20 cellular contexts compared by ENCODE assay signal in genomic region chr9:36345103-36345846, GRCh38. TPM values are rescaled to one million over a fixed set of nuclear protein-coding genes. Genes with fewer than 3 reads are reported as not detected.
DNase-seq lines count a peak whose midpoint lies in the region; ATAC-seq and TF ChIP-seq lines count a peak whose summit lies in the region.
"Had no signal": no experiment of that assay in that cellular context is flagged by ENCODE, and none has a peak within 500 bp of the region (broad histone marks: within the 10 kb centered on the region; RNA-seq: fewer than 3 reads in every experiment).

No MANE protein-coding gene starts in this region.

- H3K4me2 ChIP-seq in mesendoderm (ENCODE audit: low read length) (no peak overlapping the region), smooth muscle cell (no peak overlapping the region)

- H3K27me3 ChIP-seq in mesendoderm (ENCODE audit: insufficient read depth, low read length, poor library complexity) (no peaks in the 10 kb centered on the region), smooth muscle cell (ENCODE audit: low read depth) (no peaks in the 10 kb centered on the region)
- H3K27me3 ChIP-seq: suprapubic skin had no signal

- H3K27me3 Mint-ChIP-seq in Calu3 (ENCODE audit: unreplicated experiment): no peaks in the 10 kb centered on the region
- H3K27me3 Mint-ChIP-seq: activated CD4-positive, alpha-beta T cell treated with anti-CD3 and anti-CD28 coated beads, Interleukin-2, amount 10 ng/mL, durations not matched to agents 24 days and 14 days; CD8-positive, alpha-beta memory T cell had no signal

- H4K5ac ChIP-seq in mesendoderm (ENCODE audit: low read length): no peak overlapping the region

- H3K23ac ChIP-seq in mesendoderm (ENCODE audit: low read length): no peak overlapping the region

- no peaks in the 10 kb centered on the region for H3K4me1 Mint-ChIP-seq in Calu3 (ENCODE audit: low read depth, unreplicated experiment)
- H3K4me1 Mint-ChIP-seq: CD8-positive, alpha-beta memory T cell; nephron had no signal

- ATAC-seq in HG02763 (IDR thresholded peaks at IDR 0.05; ENCODE audit: unreplicated experiment): no peak

- CTCF ChIA-PET in Calu3 (lab: Charles Lee): no interaction called here

- TF ChIP-seq CTCF in C4-2B (conservative IDR thresholded peaks at IDR 0.05): peak; percentile 7; the same call in 1 of the 2 replicates
- TF ChIP-seq CTCF in Calu3 (IDR thresholded peaks at IDR 0.05; ENCODE audit: unreplicated experiment): no peak
- TF ChIP-seq CTCF in smooth muscle cell (IDR thresholded peaks at IDR 0.05; ENCODE audit: borderline replicate concordance, insufficient read depth, poor library complexity, severe bottlenecking): no peak

- WGBS in mesendoderm (ENCODE audit: extremely low coverage, insufficient coverage, low lambda C conversion rate): 100% methylated on average over 2 of the region's 6 CpGs
- 87% methylated on average over 6 of the region's 6 CpGs for WGBS in smooth muscle cell (ENCODE audit: low lambda C conversion rate)

- BruUV-seq in Calu3 (replicated peaks; lab: Mats Ljungman, UMichigan): no TSS peak

- H3K4ac ChIP-seq in mesendoderm (ENCODE audit: low read depth, low read length): no peak overlapping the region

- H3K36me3 ChIP-seq in mesendoderm (ENCODE audit: control insufficient read depth, insufficient read depth, low read length): peaks cover 4% of the 10 kb centered on the region
- H3K36me3 ChIP-seq in smooth muscle cell (ENCODE audit: low read depth): peaks cover 30% of the 10 kb centered on the region

- no peaks in the 10 kb centered on the region for H3K9me3 Mint-ChIP-seq in Calu3 (ENCODE audit: low read depth, unreplicated experiment)
- H3K9me3 Mint-ChIP-seq: activated CD4-positive, alpha-beta T cell treated with anti-CD3 and anti-CD28 coated beads, Interleukin-2, amount 10 ng/mL, durations not matched to agents 24 days and 14 days; CD8-positive, alpha-beta memory T cell; nephron had no signal

- H4K8ac ChIP-seq in mesendoderm (ENCODE audit: low read depth, low read length): no peak overlapping the region

- H3K9ac ChIP-seq in mesendoderm (ENCODE audit: low read length): no peak overlapping the region
- H3K9ac ChIP-seq in smooth muscle cell (ENCODE audit: low read depth): no peak overlapping the region

- no peak overlapping the region for H3K18ac ChIP-seq in mesendoderm (ENCODE audit: low read length)

- no peaks in the 10 kb centered on the region for H3K79me1 ChIP-seq in mesendoderm (ENCODE audit: low read length)

- no peak overlapping the region for H2BK120ac ChIP-seq in mesendoderm (ENCODE audit: low read depth, low read length)

- H2BK5ac ChIP-seq in mesendoderm (ENCODE audit: low read length): no peak overlapping the region

- H3K27ac ChIP-seq in C4-2B (no peak overlapping the region), mesendoderm (ENCODE audit: low read depth, low read length) (no peak overlapping the region), smooth muscle cell (ENCODE audit: low read depth) (no peak overlapping the region)
- H3K27ac ChIP-seq: suprapubic skin had no signal

- no peak overlapping the region for H3K56ac ChIP-seq in mesendoderm (ENCODE audit: low read length)

- no peak overlapping the region for H2AK5ac ChIP-seq in mesendoderm (ENCODE audit: low read length)

- H3K27ac Mint-ChIP-seq in Calu3 (ENCODE audit: unreplicated experiment): no peak overlapping the region
- H3K27ac Mint-ChIP-seq: activated CD4-positive, alpha-beta T cell treated with anti-CD3 and anti-CD28 coated beads, Interleukin-2, amount 10 ng/mL, durations not matched to agents 24 days and 14 days; nephron had no signal

- no peak overlapping the region for H3K4me3 Mint-ChIP-seq in Calu3 (ENCODE audit: low read depth, unreplicated experiment)
- H3K4me3 Mint-ChIP-seq: activated CD4-positive, alpha-beta T cell treated with anti-CD3 and anti-CD28 coated beads, Interleukin-2, amount 10 ng/mL, durations not matched to agents 24 days and 14 days; CD8-positive, alpha-beta memory T cell; nephron had no signal

- H3K4me3 ChIP-seq in mesendoderm (ENCODE audit: low read length) (no peak overlapping the region), smooth muscle cell (no peak overlapping the region)
- H3K4me3 ChIP-seq: suprapubic skin had no signal

- no peak overlapping the region for H2BK15ac ChIP-seq in mesendoderm (replicated peaks; ENCODE audit: low read depth)

- no peaks in the 10 kb centered on the region for H3F3A ChIP-seq in smooth muscle cell (ENCODE audit: low read depth)

- no peak overlapping the region for H2AFZ ChIP-seq in smooth muscle cell (ENCODE audit: low read depth)

- H3K9me3 ChIP-seq in smooth muscle cell (replicated peaks; ENCODE audit: low read depth): no peaks in the 10 kb centered on the region
- H3K9me3 ChIP-seq: suprapubic skin had no signal

- H3K36me3 Mint-ChIP-seq in Calu3 (ENCODE audit: insufficient read depth, unreplicated experiment): no peaks in the 10 kb centered on the region

- DNase-seq in NCI-H69 (lab: John Stamatoyannopoulos, UW): peak; percentile 20
- peak; percentile 42 to 51 for DNase-seq in dermis microvascular lymphatic vessel endothelial cell (ENCODE audit: low read depth in 2 of 2)
- DNase-seq in mesendoderm: peak; percentile 81
- no peak for DNase-seq in HT-29 (ENCODE audit: low spot score)
- no peak for DNase-seq in Calu3
- no peak for DNase-seq in smooth muscle cell (lab: John Stamatoyannopoulos, UW; ENCODE audit: unreplicated experiment)
- DNase-seq: activated CD4-positive, alpha-beta T cell treated with anti-CD3 and anti-CD28 coated beads, Interleukin-2, amount 10 ng/mL, durations not matched to agents 24 days and 14 days; activated CD8-positive, alpha-beta memory T cell treated with anti-CD3 and anti-CD28 coated beads, Interleukin-2, amount 50 U/mL, for 4 hours; activated naive CD4-positive, alpha-beta T cell; anterior cingulate cortex; CD8-positive, alpha-beta memory T cell; cerebellar nuclear complex; DMS79 treated with DMSO at 0.1 percent for 48 hours; NCI-H1092; NCI-H2029 treated with DMSO at 0.1 percent for 48 hours; SW 1271 had no signal

- H3K79me2 ChIP-seq in mesendoderm (ENCODE audit: control insufficient read depth, insufficient read depth, low read length): no peaks in the 10 kb centered on the region
- H3K79me2 ChIP-seq in smooth muscle cell (ENCODE audit: low read depth): no peaks in the 10 kb centered on the region

- H3K4me1 ChIP-seq in mesendoderm (ENCODE audit: control insufficient read depth, low read depth, low read length): no peaks in the 10 kb centered on the region
- H3K4me1 ChIP-seq in smooth muscle cell (ENCODE audit: low read depth): no peaks in the 10 kb centered on the region
- H3K4me1 ChIP-seq: suprapubic skin had no signal

- H4K20me1 ChIP-seq in smooth muscle cell (ENCODE audit: low read depth): no peaks in the 10 kb centered on the region

- intact Hi-C loops in Calu3 (cut with micrococcal nuclease; ENCODE audit: unreplicated experiment): no loop called here

RNA-seq across cellular contexts. Expression of gene RNF38, which starts 54.8 kb away (rescaled TPM):
- total RNA-seq in dermis microvascular lymphatic vessel endothelial cell (20.2 and 28.2 TPM in 2 replicates), Calu3 (2022) (10.8 and 12.0 TPM in 2 replicates), smooth muscle cell (25.3 and 27.5 TPM in 2 replicates)
- 22.1 TPM for polyA plus RNA-seq in mesendoderm (2013, experiment 1 of 2)
- 20.9 TPM for polyA plus RNA-seq in mesendoderm (2013, experiment 2 of 2)
- 3.8 and 3.9 TPM in 2 replicates for total RNA-seq in HT-29 (2014; rRNA removed; shearing (Covaris generic))
- polyA plus RNA-seq in smooth muscle cell: 10.1 and 11.3 TPM in 2 replicates

Comparison
In these comparisons a context has a peak if more than half of its experiments do, and no peak if none do; other contexts are left out.
1. DNase-seq: peak in NCI-H69 (single experiment), dermis microvascular lymphatic vessel endothelial cell (2 of 2) and mesendoderm (single experiment); none in HT-29 (single experiment), Calu3 (single experiment) and smooth muscle cell (single experiment).